1 cellular context compared by ENCODE assay signal in the genomic region with DNA sequence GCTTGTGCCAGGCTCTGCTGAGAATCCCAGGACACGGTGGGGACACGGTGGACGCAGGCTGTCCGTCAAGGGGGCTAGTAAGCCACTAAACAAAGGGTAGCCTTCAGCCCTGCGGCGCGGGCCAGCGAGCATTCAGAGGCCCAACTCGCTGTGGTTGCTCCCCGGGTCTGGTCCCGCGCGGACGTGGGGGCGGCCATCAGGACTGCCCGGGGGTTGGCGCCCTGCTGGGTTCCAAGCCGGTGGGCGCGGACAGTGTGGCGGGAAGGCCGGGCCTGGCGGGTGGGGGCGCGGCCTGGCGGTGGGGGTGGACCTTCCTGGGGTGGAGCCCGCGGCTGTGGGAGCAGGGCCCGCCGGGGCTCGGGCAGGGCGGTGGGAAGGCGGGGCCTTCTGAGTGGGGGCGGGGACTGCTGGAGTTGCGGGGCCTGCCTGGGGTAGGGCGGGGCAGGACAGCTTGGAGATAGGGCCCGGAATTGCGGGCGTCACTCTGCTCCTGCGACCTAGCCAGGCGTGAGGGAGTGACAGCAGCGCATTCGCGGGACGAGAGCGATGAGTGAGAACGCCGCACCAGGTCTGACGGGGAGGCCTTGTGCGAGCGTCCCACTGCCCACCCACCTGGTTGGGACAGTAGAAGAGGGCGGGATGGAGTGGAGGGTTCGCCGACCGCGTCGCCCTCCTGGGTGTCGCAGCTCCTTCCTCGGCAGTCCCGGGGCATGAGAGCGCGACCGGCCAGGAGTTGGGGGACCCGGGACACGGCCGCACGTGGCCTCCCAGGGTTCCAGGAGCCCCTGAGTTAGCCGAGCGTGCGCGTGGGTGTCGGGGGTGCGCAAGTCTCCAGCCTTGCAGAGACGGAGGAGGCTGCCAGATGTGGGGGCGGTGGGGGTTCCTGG.
TF ChIP-seq lines count a peak whose summit lies in the region.

A gene with protein sequence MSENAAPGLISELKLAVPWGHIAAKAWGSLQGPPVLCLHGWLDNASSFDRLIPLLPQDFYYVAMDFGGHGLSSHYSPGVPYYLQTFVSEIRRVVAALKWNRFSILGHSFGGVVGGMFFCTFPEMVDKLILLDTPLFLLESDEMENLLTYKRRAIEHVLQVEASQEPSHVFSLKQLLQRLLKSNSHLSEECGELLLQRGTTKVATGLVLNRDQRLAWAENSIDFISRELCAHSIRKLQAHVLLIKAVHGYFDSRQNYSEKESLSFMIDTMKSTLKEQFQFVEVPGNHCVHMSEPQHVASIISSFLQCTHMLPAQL (plus strand): TSS at position 482 of the 887 bp plus-strand sequence. CDS start 65 bp downstream, at position 547.

TF ChIP-seq in HEK293, 187 proteins besides CTCF, POLR2A, EP300 and RAD21 (continued from another document and continues in another):
- TF ChIP-seq, protein P1, sequence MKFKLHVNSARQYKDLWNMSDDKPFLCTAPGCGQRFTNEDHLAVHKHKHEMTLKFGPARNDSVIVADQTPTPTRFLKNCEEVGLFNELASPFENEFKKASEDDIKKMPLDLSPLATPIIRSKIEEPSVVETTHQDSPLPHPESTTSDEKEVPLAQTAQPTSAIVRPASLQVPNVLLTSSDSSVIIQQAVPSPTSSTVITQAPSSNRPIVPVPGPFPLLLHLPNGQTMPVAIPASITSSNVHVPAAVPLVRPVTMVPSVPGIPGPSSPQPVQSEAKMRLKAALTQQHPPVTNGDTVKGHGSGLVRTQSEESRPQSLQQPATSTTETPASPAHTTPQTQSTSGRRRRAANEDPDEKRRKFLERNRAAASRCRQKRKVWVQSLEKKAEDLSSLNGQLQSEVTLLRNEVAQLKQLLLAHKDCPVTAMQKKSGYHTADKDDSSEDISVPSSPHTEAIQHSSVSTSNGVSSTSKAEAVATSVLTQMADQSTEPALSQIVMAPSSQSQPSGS (tag by site-specific recombination; IDR thresholded peaks at IDR 0.05; ENCODE audit: low read depth), result no peak
- no peak for TF ChIP-seq ZSCAN18 (tag by site-specific recombination; IDR thresholded peaks at IDR 0.05)
- TF ChIP-seq ZNF362 (tag by site-specific recombination; IDR thresholded peaks at IDR 0.05), result no peak
- no peak for TF ChIP-seq ZNF776 (tag by site-specific recombination; IDR thresholded peaks at IDR 0.05; ENCODE audit: borderline replicate concordance)
- 0 out of 2 replicates have a peak, but pooled peaks have one; percentile 35 for TF ChIP-seq YY1 (tag by site-specific recombination; IDR thresholded peaks at IDR 0.05)
- TF ChIP-seq ZNF529 (tag by site-specific recombination; IDR thresholded peaks at IDR 0.05; ENCODE audit: insufficient replicate concordance), result no peak
- no peak for TF ChIP-seq ZNF398 (tag by site-specific recombination; IDR thresholded peaks at IDR 0.05)
- TF ChIP-seq ZNF830 (tag by site-specific recombination; IDR thresholded peaks at IDR 0.05; ENCODE audit: low read depth), result no peak
- no peak for TF ChIP-seq ZNF24 (tag by site-specific recombination; IDR thresholded peaks at IDR 0.05)
- no peak for TF ChIP-seq ZNF664 (tag by site-specific recombination; IDR thresholded peaks at IDR 0.05)
- TF ChIP-seq GLIS1 (tag by site-specific recombination; IDR thresholded peaks at IDR 0.05), result peak; percentile 60
- no peak for TF ChIP-seq ZNF155 (tag by site-specific recombination; IDR thresholded peaks at IDR 0.05)
- no peak for TF ChIP-seq ZNF138 (tag by site-specific recombination; IDR thresholded peaks at IDR 0.05; ENCODE audit: borderline replicate concordance)
- TF ChIP-seq ZNF19 (tag by site-specific recombination; IDR thresholded peaks at IDR 0.05; ENCODE audit: low read depth), result no peak
- no peak; the same call in 1 of the 2 replicates for TF ChIP-seq ZNF747 (tag by site-specific recombination; IDR thresholded peaks at IDR 0.05)
- no peak for TF ChIP-seq ZFP41 (tag by site-specific recombination; IDR thresholded peaks at IDR 0.05; ENCODE audit: borderline replicate concordance)
- no peak for TF ChIP-seq ZNF391 (tag by site-specific recombination; IDR thresholded peaks at IDR 0.05; ENCODE audit: borderline replicate concordance, low read depth)
- no peak for TF ChIP-seq ZNF548 (tag by site-specific recombination; IDR thresholded peaks at IDR 0.05)
- no peak for TF ChIP-seq ZBTB6 (tag by site-specific recombination; IDR thresholded peaks at IDR 0.05)
- peak; percentile 64 for TF ChIP-seq ZBTB26 (tag by site-specific recombination; optimal IDR thresholded peaks at IDR 0.05)
- TF ChIP-seq, protein P2, sequence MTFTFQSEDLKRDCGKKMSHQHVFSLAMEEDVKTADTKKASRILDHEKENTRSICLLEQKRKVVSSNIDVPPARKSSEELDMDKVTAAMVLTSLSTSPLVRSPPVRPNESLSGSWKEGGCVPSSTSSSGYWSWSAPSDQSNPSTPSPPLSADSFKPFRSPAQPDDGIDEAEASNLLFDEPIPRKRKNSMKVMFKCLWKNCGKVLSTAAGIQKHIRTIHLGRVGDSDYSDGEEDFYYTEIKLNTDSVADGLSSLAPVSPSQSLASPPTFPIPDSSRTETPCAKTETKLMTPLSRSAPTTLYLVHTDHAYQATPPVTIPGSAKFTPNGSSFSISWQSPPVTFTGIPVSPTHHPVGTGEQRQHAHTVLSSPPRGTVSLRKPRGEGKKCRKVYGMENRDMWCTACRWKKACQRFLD (tag by site-specific recombination; IDR thresholded peaks at IDR 0.05), result no peak
- TF ChIP-seq MYNN (tag by site-specific recombination; IDR thresholded peaks at IDR 0.05; ENCODE audit: borderline replicate concordance), result no peak
- TF ChIP-seq HOXA7 (CRISPR knock-in tag; IDR thresholded peaks at IDR 0.05; ENCODE audit: borderline replicate concordance), result no peak
- TF ChIP-seq ZBTB17 (tag by site-specific recombination; IDR thresholded peaks at IDR 0.05), result peak; percentile 87
- no peak for TF ChIP-seq ZBTB21 (tag by site-specific recombination; IDR thresholded peaks at IDR 0.05)
- no peak for TF ChIP-seq ZNF777 (tag by site-specific recombination; IDR thresholded peaks at IDR 0.05; ENCODE audit: borderline replicate concordance)
- TF ChIP-seq ZNF37A (tag by site-specific recombination; IDR thresholded peaks at IDR 0.05), result no peak
- no peak for TF ChIP-seq ZNF670 (tag by site-specific recombination; IDR thresholded peaks at IDR 0.05; ENCODE audit: low read depth)
- TF ChIP-seq EGR2 (tag by site-specific recombination; IDR thresholded peaks at IDR 0.05; ENCODE audit: low read depth), result peak; percentile 80
- TF ChIP-seq ZNF785 (tag by site-specific recombination; IDR thresholded peaks at IDR 0.05), result no peak
- TF ChIP-seq OVOL3 (tag by site-specific recombination; IDR thresholded peaks at IDR 0.05), result no peak
- no peak for TF ChIP-seq ZNF544 (tag by site-specific recombination; IDR thresholded peaks at IDR 0.05)
- TF ChIP-seq SCRT1 (tag by site-specific recombination; IDR thresholded peaks at IDR 0.05; ENCODE audit: borderline replicate concordance), result no peak
- peak; percentile 83 for TF ChIP-seq KLF17 (tag by site-specific recombination; IDR thresholded peaks at IDR 0.05)
- TF ChIP-seq ZNF677 (tag by site-specific recombination; IDR thresholded peaks at IDR 0.05), result no peak
- TF ChIP-seq ZNF169 (tag by site-specific recombination; IDR thresholded peaks at IDR 0.05), result no peak
- TF ChIP-seq ZNF596 (tag by site-specific recombination; IDR thresholded peaks at IDR 0.05), result no peak
- TF ChIP-seq SP3 (tag by site-specific recombination; IDR thresholded peaks at IDR 0.05), result peak; percentile 78
- peak; percentile 55; the same call in 1 of the 2 replicates for TF ChIP-seq ZBTB7A (tag by site-specific recombination; IDR thresholded peaks at IDR 0.05; ENCODE audit: low read depth)
- TF ChIP-seq ZFP37 (tag by site-specific recombination; IDR thresholded peaks at IDR 0.05), result 0 out of 2 replicates have a peak, but pooled peaks have one; percentile 24
- TF ChIP-seq PRDM1 (tag by site-specific recombination; IDR thresholded peaks at IDR 0.05), result no peak
- peak; percentile 35 for TF ChIP-seq ZFP69B (tag by site-specific recombination; IDR thresholded peaks at IDR 0.05)
- no peak for TF ChIP-seq ZNF571 (tag by site-specific recombination; IDR thresholded peaks at IDR 0.05)
- 0 out of 2 replicates have a peak, but pooled peaks have one; percentile 32 for TF ChIP-seq ZSCAN30 (tag by site-specific recombination; IDR thresholded peaks at IDR 0.05)
- TF ChIP-seq, protein P3, sequence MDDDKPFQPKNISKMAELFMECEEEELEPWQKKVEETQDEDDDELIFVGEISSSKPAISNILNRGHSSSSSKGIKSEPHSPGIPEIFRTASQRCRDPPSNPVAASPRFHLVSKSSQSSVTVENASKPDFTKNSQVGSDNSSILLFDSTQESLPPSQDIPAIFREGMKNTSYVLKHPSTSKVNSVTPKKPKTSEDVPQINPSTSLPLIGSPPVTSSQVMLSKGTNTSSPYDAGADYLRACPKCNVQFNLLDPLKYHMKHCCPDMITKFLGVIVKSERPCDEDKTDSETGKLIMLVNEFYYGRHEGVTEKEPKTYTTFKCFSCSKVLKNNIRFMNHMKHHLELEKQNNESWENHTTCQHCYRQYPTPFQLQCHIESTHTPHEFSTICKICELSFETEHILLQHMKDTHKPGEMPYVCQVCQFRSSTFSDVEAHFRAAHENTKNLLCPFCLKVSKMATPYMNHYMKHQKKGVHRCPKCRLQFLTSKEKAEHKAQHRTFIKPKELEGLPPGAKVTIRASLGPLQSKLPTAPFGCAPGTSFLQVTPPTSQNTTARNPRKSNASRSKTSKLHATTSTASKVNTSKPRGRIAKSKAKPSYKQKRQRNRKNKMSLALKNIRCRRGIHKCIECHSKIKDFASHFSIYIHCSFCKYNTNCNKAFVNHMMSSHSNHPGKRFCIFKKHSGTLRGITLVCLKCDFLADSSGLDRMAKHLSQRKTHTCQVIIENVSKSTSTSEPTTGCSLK (tag by site-specific recombination; IDR thresholded peaks at IDR 0.05), result no peak
- TF ChIP-seq ZNF354C (tag by site-specific recombination; IDR thresholded peaks at IDR 0.05; ENCODE audit: borderline replicate concordance, low read depth), result no peak
- TF ChIP-seq ZNF792 (tag by site-specific recombination; IDR thresholded peaks at IDR 0.05), result no peak
- no peak for TF ChIP-seq ZNF114 (tag by site-specific recombination; IDR thresholded peaks at IDR 0.05)
- no peak for TF ChIP-seq GLI2 (tag by site-specific recombination; IDR thresholded peaks at IDR 0.05; ENCODE audit: borderline replicate concordance, low read depth)
